ENCODE assay signal across 8 cellular contexts in the genomic region with DNA sequence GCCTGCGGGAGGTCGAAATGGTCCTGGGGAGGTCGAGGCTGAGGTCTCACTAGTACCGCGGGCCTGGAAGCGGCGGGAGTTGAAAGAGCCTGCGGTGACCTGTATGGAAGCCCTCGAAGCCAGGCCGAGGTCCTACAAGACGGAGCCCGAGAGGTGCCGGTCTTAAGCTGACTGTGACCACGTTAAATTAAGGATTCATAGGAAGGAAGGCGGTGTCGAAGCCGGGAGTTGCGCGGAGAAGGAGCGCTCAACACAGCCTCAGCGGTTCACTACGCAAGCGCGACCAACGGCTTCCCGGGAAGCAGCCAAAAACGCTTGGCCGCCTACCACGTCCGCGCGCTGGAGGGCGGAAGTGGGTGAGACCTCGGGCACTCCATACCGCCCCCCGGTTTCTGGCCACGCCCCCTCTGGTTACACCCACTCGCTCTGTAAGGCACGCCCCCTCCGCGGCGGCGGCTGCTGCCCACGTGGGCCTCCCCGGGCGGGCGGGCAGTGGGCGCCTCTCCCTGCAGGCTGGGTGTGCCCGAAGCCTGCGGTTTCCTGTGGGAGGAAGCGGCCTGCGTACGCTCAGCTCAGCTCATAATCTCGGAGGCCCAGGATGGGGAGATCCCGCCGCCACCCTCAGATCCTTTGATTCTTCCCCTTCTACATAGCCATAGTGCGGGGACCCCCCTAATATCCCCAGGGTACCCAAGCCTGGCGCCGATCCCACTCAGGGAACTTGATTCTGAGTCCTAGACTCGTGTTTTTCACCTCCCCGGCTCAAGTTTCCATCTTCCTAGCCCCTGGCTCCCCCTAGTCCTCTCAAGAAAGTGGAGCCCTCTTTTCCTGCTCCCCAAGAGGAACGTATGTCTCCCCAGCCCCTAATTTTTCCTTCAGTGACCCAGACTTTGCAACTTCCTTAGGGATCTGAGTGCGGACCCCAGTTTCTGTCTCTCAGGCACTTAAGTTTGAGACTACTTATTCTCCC. TPM values are rescaled to one million over a fixed set of nuclear protein-coding genes. Genes with fewer than 3 reads are reported as not detected.
DNase-seq lines count a peak whose midpoint lies in the region; ATAC-seq, FAIRE-seq and TF ChIP-seq lines count a peak whose summit lies in the region.

No MANE protein-coding gene starts in this region.

- H3K27me3 ChIP-seq in MG63: no peaks in the 10 kb centered on the region

- H3K9me3 Mint-ChIP-seq in neural crest cell: no peaks in the 10 kb centered on the region
- no peaks in the 10 kb centered on the region for H3K9me3 Mint-ChIP-seq in stimulated activated naive CD8-positive, alpha-beta T cell treated with anti-CD3 and anti-CD28 coated beads, Interleukin-15, amount 100 ng/mL, for 72 hours

- ATAC-seq in stimulated activated naive CD8-positive, alpha-beta T cell treated with anti-CD3 and anti-CD28 coated beads, Interleukin-15, amount 100 ng/mL, for 72 hours: peak; percentile 77

- H3K36me3 ChIP-seq in MG63: peaks cover 10% of the 10 kb centered on the region

- H3K27ac Mint-ChIP-seq in neural crest cell (ENCODE audit: unreplicated experiment): peak overlapping the region; percentile 99
- peak overlapping the region; percentile 96 to 99 for H3K27ac Mint-ChIP-seq in stimulated activated naive CD8-positive, alpha-beta T cell treated with anti-CD3 and anti-CD28 coated beads, Interleukin-15, amount 100 ng/mL, for 72 hours

- H3K9me3 ChIP-seq in MG63: no peaks in the 10 kb centered on the region

- no peaks in the 10 kb centered on the region for H3K27me3 Mint-ChIP-seq in neural crest cell (ENCODE audit: low read depth)
- H3K27me3 Mint-ChIP-seq in stimulated activated naive CD8-positive, alpha-beta T cell treated with anti-CD3 and anti-CD28 coated beads, Interleukin-15, amount 100 ng/mL, for 72 hours: no peaks in the 10 kb centered on the region

- peak; percentile 92 for FAIRE-seq in G401.6 (lab: Jason Lieb, UNC)

- peak overlapping the region; percentile 92 for H3K4me3 Mint-ChIP-seq in neural crest cell
- peak overlapping the region; percentile 90 to 98 for H3K4me3 Mint-ChIP-seq in stimulated activated naive CD8-positive, alpha-beta T cell treated with anti-CD3 and anti-CD28 coated beads, Interleukin-15, amount 100 ng/mL, for 72 hours

- DNase-seq in HCEC 1CT (peak; percentile 98), MG63 (peak; percentile 99), fibroblast of the conjunctiva (ENCODE audit: low read depth) (peak; percentile 99), neural crest cell (ENCODE audit: low read depth, low spot score) (peak; percentile 98)
- peak; percentile 99 for DNase-seq in activated effector memory CD4-positive, alpha-beta T cell treated with anti-CD3 and anti-CD28 coated beads, Interleukin-2, amount 50 U/mL, for 16 hours
- peak; percentile 99 to 100 for DNase-seq in stimulated activated naive CD8-positive, alpha-beta T cell treated with anti-CD3 and anti-CD28 coated beads, Interleukin-15, amount 100 ng/mL, for 72 hours

- H3K4me1 Mint-ChIP-seq in neural crest cell: peaks cover 47% of the 10 kb centered on the region
- peaks cover 68% of the 10 kb centered on the region for H3K4me1 Mint-ChIP-seq in stimulated activated naive CD8-positive, alpha-beta T cell treated with anti-CD3 and anti-CD28 coated beads, Interleukin-15, amount 100 ng/mL, for 72 hours

- peak overlapping the region; percentile 36 for H3K4me3 ChIP-seq in MG63

- TF ChIP-seq CTCF in neural crest cell (conservative IDR thresholded peaks at IDR 0.05): no peak

- H3K36me3 Mint-ChIP-seq in neural crest cell (ENCODE audit: low read depth): no peaks in the 10 kb centered on the region

- TF ChIP-seq POLR2A in Raji (IDR thresholded peaks at IDR 0.05; ENCODE audit: insufficient read depth, low read depth, low read length): peak; percentile 95

RNA-seq across cellular contexts. Expression of a gene that starts 3.4 kb away (rescaled TPM):
- total RNA-seq in MG63 (2014; rRNA removed; shearing (Covaris generic); ENCODE audit: low replicate concordance): 149 and 258 TPM in 2 replicates
- total RNA-seq in neural crest cell: 27.4 and 30.5 TPM in 2 replicates

RNA-seq across cellular contexts. Expression of a gene that starts 41.8 kb away (rescaled TPM):
- total RNA-seq in MG63 (2014; rRNA removed; shearing (Covaris generic); ENCODE audit: low replicate concordance): 3.4 and 5.1 TPM in 2 replicates
- 6.8 and 8.4 TPM in 2 replicates for total RNA-seq in neural crest cell

RNA-seq across cellular contexts. Expression of a gene that starts 42.3 kb away (rescaled TPM):
- total RNA-seq in MG63 (2014; rRNA removed; shearing (Covaris generic); ENCODE audit: low replicate concordance): not detected in 2 replicates
- total RNA-seq in neural crest cell: not detected in 2 replicates

RNA-seq across cellular contexts. Expression of a gene that starts 52.0 kb away (rescaled TPM):
- total RNA-seq in MG63 (2014; rRNA removed; shearing (Covaris generic); ENCODE audit: low replicate concordance): not detected in 2 replicates
- total RNA-seq in neural crest cell: 9.8 and 11.2 TPM in 2 replicates

Comparison
In these comparisons a context has a peak if more than half of its experiments do, and no peak if none do; other contexts are left out.
1. Peak in every context shown above with its lines: DNase-seq, ATAC-seq and H3K4me3 ChIP-seq.